2 cellular contexts compared by ENCODE assay signal in the genomic region with DNA sequence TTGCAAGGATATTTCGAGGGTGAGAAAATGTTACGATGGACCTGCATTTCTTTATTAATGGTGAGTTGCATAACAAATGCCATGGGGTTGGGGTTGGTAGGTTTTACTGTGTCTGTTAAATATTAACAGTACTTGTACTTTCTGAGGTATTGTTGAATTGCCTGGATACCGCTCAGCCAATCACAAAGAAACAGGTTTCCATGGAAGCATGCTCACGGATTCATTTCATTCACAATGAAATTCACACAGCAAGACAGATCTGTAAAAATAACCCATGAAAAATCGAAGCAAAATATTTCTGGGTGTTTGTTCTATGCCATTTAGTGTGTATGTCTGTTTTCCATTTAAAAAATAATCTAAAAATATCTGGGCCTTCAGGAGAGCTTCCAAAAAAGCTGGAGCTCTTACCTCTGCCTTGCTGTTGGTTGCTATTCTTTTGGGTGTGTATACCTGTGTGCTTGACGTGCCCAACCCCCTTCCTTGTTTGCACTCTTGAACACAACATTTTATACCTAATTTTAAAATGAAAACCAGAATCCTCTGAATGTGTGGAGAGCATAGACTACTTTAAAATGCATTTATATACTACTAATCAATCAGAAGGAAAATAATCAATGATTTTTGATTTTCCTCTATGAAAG.
TF ChIP-seq lines count a peak whose summit lies in the region.

No MANE protein-coding gene starts in this region.

TF ChIP-seq in SK-N-SH, 30 proteins besides CTCF, POLR2A, EP300 and RAD21 (continued from another document):
- no peak for TF ChIP-seq TAF1 (IDR thresholded peaks at IDR 0.05; ENCODE audit: borderline replicate concordance, low read depth, low read length)

TF ChIP-seq in SK-N-SH treated with all-trans-retinoic acid at 6 μM for 48 hours, 23 proteins besides CTCF, POLR2A, EP300 and RAD21 (continued from another document):
- TF ChIP-seq ZFP30 (CRISPR knock-in tag; IDR thresholded peaks at IDR 0.05) (no peak), ESRRG (CRISPR knock-in tag; IDR thresholded peaks at IDR 0.05) (no peak), ARNTL (CRISPR knock-in tag; IDR thresholded peaks at IDR 0.05; ENCODE audit: borderline replicate concordance, low read depth) (no peak), PPARA (CRISPR knock-in tag; IDR thresholded peaks at IDR 0.05; ENCODE audit: borderline replicate concordance) (no peak), OSR1 (CRISPR knock-in tag; IDR thresholded peaks at IDR 0.05) (no peak), TOX (CRISPR knock-in tag; IDR thresholded peaks at IDR 0.05; ENCODE audit: borderline replicate concordance) (no peak), ISL1 (CRISPR knock-in tag; IDR thresholded peaks at IDR 0.05) (no peak), TCF4 (CRISPR knock-in tag; IDR thresholded peaks at IDR 0.05; ENCODE audit: borderline replicate concordance) (no peak), RARB (CRISPR knock-in tag; IDR thresholded peaks at IDR 0.05) (no peak), ZFP3 (CRISPR knock-in tag; IDR thresholded peaks at IDR 0.05) (no peak), ZNF565 (CRISPR knock-in tag; conservative IDR thresholded peaks at IDR 0.05; ENCODE audit: low read depth) (no peak), GLIS3 (CRISPR knock-in tag; IDR thresholded peaks at IDR 0.05) (no peak)
- TF ChIP-seq, protein P1, sequence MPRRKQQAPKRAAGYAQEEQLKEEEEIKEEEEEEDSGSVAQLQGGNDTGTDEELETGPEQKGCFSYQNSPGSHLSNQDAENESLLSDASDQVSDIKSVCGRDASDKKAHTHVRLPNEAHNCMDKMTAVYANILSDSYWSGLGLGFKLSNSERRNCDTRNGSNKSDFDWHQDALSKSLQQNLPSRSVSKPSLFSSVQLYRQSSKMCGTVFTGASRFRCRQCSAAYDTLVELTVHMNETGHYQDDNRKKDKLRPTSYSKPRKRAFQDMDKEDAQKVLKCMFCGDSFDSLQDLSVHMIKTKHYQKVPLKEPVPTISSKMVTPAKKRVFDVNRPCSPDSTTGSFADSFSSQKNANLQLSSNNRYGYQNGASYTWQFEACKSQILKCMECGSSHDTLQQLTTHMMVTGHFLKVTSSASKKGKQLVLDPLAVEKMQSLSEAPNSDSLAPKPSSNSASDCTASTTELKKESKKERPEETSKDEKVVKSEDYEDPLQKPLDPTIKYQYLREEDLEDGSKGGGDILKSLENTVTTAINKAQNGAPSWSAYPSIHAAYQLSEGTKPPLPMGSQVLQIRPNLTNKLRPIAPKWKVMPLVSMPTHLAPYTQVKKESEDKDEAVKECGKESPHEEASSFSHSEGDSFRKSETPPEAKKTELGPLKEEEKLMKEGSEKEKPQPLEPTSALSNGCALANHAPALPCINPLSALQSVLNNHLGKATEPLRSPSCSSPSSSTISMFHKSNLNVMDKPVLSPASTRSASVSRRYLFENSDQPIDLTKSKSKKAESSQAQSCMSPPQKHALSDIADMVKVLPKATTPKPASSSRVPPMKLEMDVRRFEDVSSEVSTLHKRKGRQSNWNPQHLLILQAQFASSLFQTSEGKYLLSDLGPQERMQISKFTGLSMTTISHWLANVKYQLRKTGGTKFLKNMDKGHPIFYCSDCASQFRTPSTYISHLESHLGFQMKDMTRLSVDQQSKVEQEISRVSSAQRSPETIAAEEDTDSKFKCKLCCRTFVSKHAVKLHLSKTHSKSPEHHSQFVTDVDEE (CRISPR knock-in tag; IDR thresholded peaks at IDR 0.05) = no peak
- TF ChIP-seq, protein P2, sequence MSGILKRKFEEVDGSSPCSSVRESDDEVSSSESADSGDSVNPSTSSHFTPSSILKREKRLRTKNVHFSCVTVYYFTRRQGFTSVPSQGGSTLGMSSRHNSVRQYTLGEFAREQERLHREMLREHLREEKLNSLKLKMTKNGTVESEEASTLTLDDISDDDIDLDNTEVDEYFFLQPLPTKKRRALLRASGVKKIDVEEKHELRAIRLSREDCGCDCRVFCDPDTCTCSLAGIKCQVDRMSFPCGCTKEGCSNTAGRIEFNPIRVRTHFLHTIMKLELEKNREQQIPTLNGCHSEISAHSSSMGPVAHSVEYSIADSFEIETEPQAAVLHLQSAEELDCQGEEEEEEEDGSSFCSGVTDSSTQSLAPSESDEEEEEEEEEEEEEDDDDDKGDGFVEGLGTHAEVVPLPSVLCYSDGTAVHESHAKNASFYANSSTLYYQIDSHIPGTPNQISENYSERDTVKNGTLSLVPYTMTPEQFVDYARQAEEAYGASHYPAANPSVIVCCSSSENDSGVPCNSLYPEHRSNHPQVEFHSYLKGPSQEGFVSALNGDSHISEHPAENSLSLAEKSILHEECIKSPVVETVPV (CRISPR knock-in tag; IDR thresholded peaks at IDR 0.05) = no peak
- TF ChIP-seq, protein P3, sequence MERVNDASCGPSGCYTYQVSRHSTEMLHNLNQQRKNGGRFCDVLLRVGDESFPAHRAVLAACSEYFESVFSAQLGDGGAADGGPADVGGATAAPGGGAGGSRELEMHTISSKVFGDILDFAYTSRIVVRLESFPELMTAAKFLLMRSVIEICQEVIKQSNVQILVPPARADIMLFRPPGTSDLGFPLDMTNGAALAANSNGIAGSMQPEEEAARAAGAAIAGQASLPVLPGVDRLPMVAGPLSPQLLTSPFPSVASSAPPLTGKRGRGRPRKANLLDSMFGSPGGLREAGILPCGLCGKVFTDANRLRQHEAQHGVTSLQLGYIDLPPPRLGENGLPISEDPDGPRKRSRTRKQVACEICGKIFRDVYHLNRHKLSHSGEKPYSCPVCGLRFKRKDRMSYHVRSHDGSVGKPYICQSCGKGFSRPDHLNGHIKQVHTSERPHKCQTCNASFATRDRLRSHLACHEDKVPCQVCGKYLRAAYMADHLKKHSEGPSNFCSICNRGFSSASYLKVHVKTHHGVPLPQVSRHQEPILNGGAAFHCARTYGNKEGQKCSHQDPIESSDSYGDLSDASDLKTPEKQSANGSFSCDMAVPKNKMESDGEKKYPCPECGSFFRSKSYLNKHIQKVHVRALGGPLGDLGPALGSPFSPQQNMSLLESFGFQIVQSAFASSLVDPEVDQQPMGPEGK (CRISPR knock-in tag; IDR thresholded peaks at IDR 0.05; ENCODE audit: borderline replicate concordance) = no peak
TF ChIP-seq in SK-N-SH treated with all-trans-retinoic acid at 6 μM for 48 hours: peak in this region for 0.
